Comparison of ENCODE assay signal across 10 cellular contexts in genomic region chr11:11400635-11401232, GRCh38. TPM values are rescaled to one million over a fixed set of nuclear protein-coding genes. Genes with fewer than 3 reads are reported as not detected.
DNase-seq lines count a peak whose midpoint lies in the region; FAIRE-seq and TF ChIP-seq lines count a peak whose summit lies in the region.
"Had no signal": no experiment of that assay in that cellular context is flagged by ENCODE, and none has a peak within 500 bp of the region (broad histone marks: within the 10 kb centered on the region; RNA-seq: fewer than 3 reads in every experiment).

No MANE protein-coding gene starts in this region.

- H3K14ac ChIP-seq in H9 (ENCODE audit: insufficient read depth, low read length): no peak overlapping the region

- H3K23ac ChIP-seq in H9 (ENCODE audit: insufficient read length, low read depth, low read length): no peak overlapping the region

- H3K18ac ChIP-seq in H9 (ENCODE audit: insufficient read length, low read depth, low read length): no peak overlapping the region

- H3K4me2 ChIP-seq in H9 (ENCODE audit: insufficient read depth, insufficient read length, low read length): no peak overlapping the region

- no peaks in the 10 kb centered on the region for H3K27me3 ChIP-seq in H9 (ENCODE audit: insufficient read depth, low read length)
- H3K27me3 ChIP-seq: SJSA1 had no signal

- no CpG with 5 or more reads among the region's 9 CpGs for WGBS in H9 (ENCODE audit: extremely low coverage, insufficient read length, low lambda C conversion rate)

- H3K23me2 ChIP-seq in H9 (ENCODE audit: insufficient read length, low read depth, low read length, poor library complexity, severe bottlenecking): no peaks in the 10 kb centered on the region

- H2AK5ac ChIP-seq in H9 (ENCODE audit: insufficient read length, low read length): no peak overlapping the region

- no peak overlapping the region for H3K27ac Mint-ChIP-seq in H9

- no peak overlapping the region for H3K4me3 Mint-ChIP-seq in H9

- no peak overlapping the region for H2BK120ac ChIP-seq in H9 (ENCODE audit: low read depth, low read length, poor library complexity, severe bottlenecking)

- no peak overlapping the region for H2BK12ac ChIP-seq in H9 (ENCODE audit: insufficient read length, low read depth, low read length)

- no peak overlapping the region for H2BK20ac ChIP-seq in H9 (ENCODE audit: low read depth, low read length, poor library complexity, severe bottlenecking)

- no peak overlapping the region for H2BK15ac ChIP-seq in H9 (ENCODE audit: low read depth, low read length)

- no peak overlapping the region for H3K4me3 ChIP-seq in kidney (ENCODE audit: low read length in 2 of 2)
- H3K4me3 ChIP-seq: SJSA1 had no signal

- no peak overlapping the region for H3K27ac ChIP-seq in H9 (ENCODE audit: insufficient read length, low read depth, low read length)
- no peak overlapping the region for H3K27ac ChIP-seq in kidney (ENCODE audit: low read depth in 2 of 2, low read length in 2 of 2)
- H3K27ac ChIP-seq: SJSA1 had no signal

- peaks cover 12% of the 10 kb centered on the region for H3K27me3 Mint-ChIP-seq in H9 (ENCODE audit: low read depth)

- H3K4ac ChIP-seq in H9 (ENCODE audit: low read depth, low read length): no peak overlapping the region

- peaks cover 19 to 21% of the 10 kb centered on the region in 2 experiments for H3K4me1 Mint-ChIP-seq in H9

- peaks cover 6% of the 10 kb centered on the region; the same call in 1 of the 2 replicates for H3K4me1 ChIP-seq in H9 (ENCODE audit: insufficient read depth, low read length)
- H3K4me1 ChIP-seq in kidney (ENCODE audit: control insufficient read depth in 1 of 2, insufficient read depth in 1 of 2, low read depth in 1 of 2, low read length in 2 of 2): no peaks in the 10 kb centered on the region

- H3K56ac ChIP-seq in H9 (ENCODE audit: insufficient read length, low read depth, low read length): no peak overlapping the region

- TF ChIP-seq CTCF in H9 (conservative IDR thresholded peaks at IDR 0.05) (peak; percentile 72), kidney (IDR thresholded peaks at IDR 0.05; ENCODE audit: borderline replicate concordance, extremely low read depth, insufficient read depth) (peak; percentile 27)

- no peak overlapping the region for H2BK5ac ChIP-seq in H9 (ENCODE audit: insufficient read length, low read length)

- no peaks in the 10 kb centered on the region for H4K20me1 ChIP-seq in H9 (ENCODE audit: control insufficient read depth, insufficient read depth, insufficient read length)

- DNase-seq in ELF-1 (ENCODE audit: low read depth, low spot score): peak; percentile 56
- DNase-seq in H9: peak; percentile 59
- DNase-seq in SKM-1 (lab: John Stamatoyannopoulos, UW; ENCODE audit: unreplicated experiment): peak; percentile 13
- no peak for DNase-seq in kidney
- DNase-seq in HK-2 (ENCODE audit: unreplicated experiment): no peak
- DNase-seq in KG1 (lab: John Stamatoyannopoulos, UW): no peak
- DNase-seq in DMS153 treated with DMSO at 0.1 percent for 48 hours (lab: John Stamatoyannopoulos, UW; ENCODE audit: unreplicated experiment): no peak
- no peak for DNase-seq in RCC 7860 (ENCODE audit: low spot score)
- DNase-seq: NCI-H2029 had no signal

- intact Hi-C loops in kidney (cut with DNase I): no loop called here

- H3K36me3 ChIP-seq in kidney (ENCODE audit: control insufficient read depth in 1 of 2, insufficient read depth in 2 of 2, low read length in 2 of 2): no peaks in the 10 kb centered on the region
- H3K36me3 ChIP-seq: SJSA1 had no signal

- no peaks in the 10 kb centered on the region for H3K79me2 ChIP-seq in H9 (ENCODE audit: insufficient read depth, low read length)

- H4K8ac ChIP-seq in H9 (replicated peaks; ENCODE audit: insufficient read length, low read depth, low read length): no peak overlapping the region

- H4K91ac ChIP-seq in H9 (ENCODE audit: insufficient read length, low read depth, low read length): no peak overlapping the region

- H3K9me3 ChIP-seq in H9 (ENCODE audit: control insufficient read depth, low read depth, low read length) (no peaks in the 10 kb centered on the region), kidney (ENCODE audit: control insufficient read depth in 1 of 2, low read length in 2 of 2) (no peaks in the 10 kb centered on the region)
- H3K9me3 ChIP-seq: SJSA1 had no signal

- H3K36me3 Mint-ChIP-seq in H9 (ENCODE audit: insufficient read depth in 1 of 3, low read depth in 3 of 3): no peaks in the 10 kb centered on the region

- H3K9me3 Mint-ChIP-seq in H9: no peaks in the 10 kb centered on the region; a peak in 2 of 5 replicates

- FAIRE-seq in kidney (lab: Jason Lieb, UNC) (no peak), RCC 7860 (lab: Jason Lieb, UNC) (no peak)

- H4K5ac ChIP-seq in H9 (ENCODE audit: insufficient read length, low read depth, low read length): no peak overlapping the region

- H3K9ac ChIP-seq in H9 (ENCODE audit: extremely low read depth, insufficient read length, low read length): no peak overlapping the region
- no peak overlapping the region for H3K9ac ChIP-seq in kidney (ENCODE audit: low read length in 2 of 2)

- no peak overlapping the region for H2AFZ ChIP-seq in H9 (ENCODE audit: low read length)

- no peaks in the 10 kb centered on the region for H3K79me1 ChIP-seq in H9 (ENCODE audit: insufficient read depth, low read depth, low read length, poor library complexity, severe bottlenecking)

- H3T11ph ChIP-seq in H9 (ENCODE audit: low read length): no peak overlapping the region

RNA-seq across cellular contexts. Expression of gene CSNK2A3, which starts 47.7 kb away (rescaled TPM):
- total RNA-seq in H9 (2021): 1.7 TPM in 2 replicates
- total RNA-seq in kidney: 3.8 TPM
- not detected for polyA plus RNA-seq in kidney (ENCODE audit: insufficient read depth, low read depth, low replicate concordance)

Comparison
In these comparisons a context has a peak if more than half of its experiments do, and no peak if none do; other contexts are left out.
1. DNase-seq: peak in ELF-1 (single experiment), H9 (single experiment) and SKM-1 (single experiment); none in kidney (single experiment), HK-2 (single experiment), KG1 (single experiment), DMS153 treated with DMSO at 0.1 percent for 48 hours (single experiment) and RCC 7860 (single experiment).